In genomic region chr12:93090768-93091172, GRCh38 we compare ENCODE assay signal across 13 cellular contexts.
DNase-seq lines count a peak whose midpoint lies in the region; ATAC-seq, FAIRE-seq and TF ChIP-seq lines count a peak whose summit lies in the region.
"Had no signal": no experiment of that assay in that cellular context is flagged by ENCODE, and none has a peak within 500 bp of the region (broad histone marks: within the 10 kb centered on the region; RNA-seq: fewer than 3 reads in every experiment).

No MANE protein-coding gene starts in this region.

- no peak for TF ChIP-seq RAD21 in HCT116 (IDR thresholded peaks at IDR 0.05; ENCODE audit: low read depth)

- H3K4me3 ChIP-seq in HCT116 (replicated peaks in 1 of 2; ENCODE audit: low read depth in 1 of 2, low read length in 2 of 2) (peak overlapping the region in 1 of 2 experiments; percentile 33; a peak in 1 of 4 replicates), fibroblast of the aortic adventitia (ENCODE audit: low read depth, low read length) (no peak overlapping the region), prostate gland (no peak overlapping the region)
- H3K4me3 ChIP-seq: SK-N-MC had no signal

- no peak for TF ChIP-seq CTCF in HCT116 (IDR thresholded peaks at IDR 0.05 in 2 of 3, conservative IDR thresholded peaks at IDR 0.05 in 1 of 3; ENCODE audit: borderline replicate concordance in 1 of 3, insufficient read depth in 1 of 3, low read depth in 2 of 3, low read length in 2 of 3)
- no peak for TF ChIP-seq CTCF in fibroblast of the aortic adventitia (IDR thresholded peaks at IDR 0.05; ENCODE audit: insufficient read depth, low read length)
- TF ChIP-seq CTCF in prostate gland (IDR thresholded peaks at IDR 0.05) = no peak
- no peak for TF ChIP-seq CTCF in type B pancreatic cell (conservative IDR thresholded peaks at IDR 0.05)

- no peak overlapping the region for H3K9ac ChIP-seq in HCT116 (ENCODE audit: low read length)

- no peak overlapping the region for H3K27ac Mint-ChIP-seq in type B pancreatic cell
- H3K27ac Mint-ChIP-seq in activated CD4-positive, alpha-beta memory T cell treated with anti-CD3 and anti-CD28 coated beads, Interleukin-2, amount 10 ng/mL, durations not matched to agents 7 days and 5 days = no peak overlapping the region
- H3K27ac Mint-ChIP-seq: activated CD4-positive, alpha-beta T cell treated with anti-CD3 and anti-CD28 coated beads, Interleukin-2, amount 10 ng/mL, durations not matched to agents 7 days and 5 days; CD4-positive, alpha-beta T cell had no signal

- H3K4me1 ChIP-seq in HCT116 (ENCODE audit: control insufficient read depth in 1 of 2, insufficient read depth in 2 of 2, low read length in 2 of 2) (peaks cover 7 to 38% of the 10 kb centered on the region in 2 experiments), prostate gland (replicated peaks) (peaks cover 11% of the 10 kb centered on the region)

- H2AFZ ChIP-seq in HCT116 (ENCODE audit: low read depth, low read length, poor library complexity, severe bottlenecking) = peak overlapping the region; percentile 43

- intact Hi-C loops in HCT116 (cut with micrococcal nuclease) (loop anchor here (5.0 kb wide), 1 partner anchor 263 kb away; no protein-coding TSS in a partner anchor), prostate gland (cut with DNase I) (no loop called here)

- no peaks in the 10 kb centered on the region for H3K36me3 ChIP-seq in HCT116 (ENCODE audit: control insufficient read depth in 1 of 2, insufficient read depth in 2 of 2, low read length in 2 of 2)
- no peaks in the 10 kb centered on the region for H3K36me3 ChIP-seq in prostate gland

- POLR2A ChIA-PET in HCT116 (lab: Charles Lee) = no interaction called here
- POLR2A ChIA-PET in activated CD4-positive, alpha-beta memory T cell treated with anti-CD3 and anti-CD28 coated beads, Interleukin-2, amount 10 ng/mL, durations not matched to agents 7 days and 5 days (lab: Charles Lee) = no interaction called here

- H3K79me2 ChIP-seq in HCT116 (ENCODE audit: insufficient read depth, low read length) = no peaks in the 10 kb centered on the region

- DNase-seq in AG08395 (ENCODE audit: low spot score) (peak; percentile 29), HCT116 (ENCODE audit: low read depth, low spot score) (peak; percentile 76), fibroblast of the aortic adventitia (ENCODE audit: low read depth) (peak; percentile 78), prostate gland (ENCODE audit: low spot score) (no peak), type B pancreatic cell (ENCODE audit: extremely low spot score, unreplicated experiment) (no peak), GM12892 (ENCODE audit: insufficient read length) (no peak)
- DNase-seq in activated CD4-positive, alpha-beta memory T cell treated with anti-CD3 and anti-CD28 coated beads, Interleukin-2, amount 10 ng/mL, durations not matched to agents 7 days and 5 days = no peak
- DNase-seq: naive B cell, NCI-H510A had no signal

- H3K27me3 Mint-ChIP-seq in type B pancreatic cell = no peaks in the 10 kb centered on the region
- H3K27me3 Mint-ChIP-seq in activated CD4-positive, alpha-beta memory T cell treated with anti-CD3 and anti-CD28 coated beads, Interleukin-2, amount 10 ng/mL, durations not matched to agents 7 days and 5 days = no peaks in the 10 kb centered on the region
- H3K27me3 Mint-ChIP-seq: activated CD4-positive, alpha-beta T cell treated with anti-CD3 and anti-CD28 coated beads, Interleukin-2, amount 10 ng/mL, durations not matched to agents 7 days and 5 days; naive B cell had no signal

- peaks cover 11% of the 10 kb centered on the region for H3K9me3 Mint-ChIP-seq in type B pancreatic cell
- H3K9me3 Mint-ChIP-seq in activated CD4-positive, alpha-beta memory T cell treated with anti-CD3 and anti-CD28 coated beads, Interleukin-2, amount 10 ng/mL, durations not matched to agents 7 days and 5 days = peaks cover 4% of the 10 kb centered on the region

- H3K4me3 Mint-ChIP-seq in type B pancreatic cell = no peak overlapping the region
- H3K4me3 Mint-ChIP-seq in activated CD4-positive, alpha-beta memory T cell treated with anti-CD3 and anti-CD28 coated beads, Interleukin-2, amount 10 ng/mL, durations not matched to agents 7 days and 5 days = no peak overlapping the region
- H3K4me3 Mint-ChIP-seq: activated CD4-positive, alpha-beta T cell treated with anti-CD3 and anti-CD28 coated beads, Interleukin-2, amount 10 ng/mL, durations not matched to agents 7 days and 5 days; CD4-positive, alpha-beta T cell; naive B cell had no signal

- no peaks in the 10 kb centered on the region for H3K36me3 Mint-ChIP-seq in type B pancreatic cell
- peaks cover 4% of the 10 kb centered on the region for H3K36me3 Mint-ChIP-seq in activated CD4-positive, alpha-beta memory T cell treated with anti-CD3 and anti-CD28 coated beads, Interleukin-2, amount 10 ng/mL, durations not matched to agents 7 days and 5 days (ENCODE audit: low read depth)

- CTCF ChIA-PET in HCT116 (lab: Charles Lee) = interaction anchor here (0.7 kb wide), 1 partner anchor 8 kb away, joined by 3 read pairs; no protein-coding TSS in a partner anchor
- CTCF ChIA-PET in activated CD4-positive, alpha-beta memory T cell treated with anti-CD3 and anti-CD28 coated beads, Interleukin-2, amount 10 ng/mL, durations not matched to agents 7 days and 5 days (lab: Charles Lee) = no interaction called here

- ATAC-seq in HCT116 (peak; percentile 67), SK-N-SH treated with all-trans-retinoic acid at 6 μM for 48 hours (peak; percentile 82)

- FAIRE-seq in GM12892 (lab: Jason Lieb, UNC) = no peak

- BruUV-seq in HCT116 (replicated peaks; lab: Mats Ljungman, UMichigan) = no TSS peak

- no peaks in the 10 kb centered on the region for H4K20me1 ChIP-seq in HCT116 (ENCODE audit: insufficient read depth)

- H3K4me1 Mint-ChIP-seq in type B pancreatic cell (ENCODE audit: unreplicated experiment) = peaks cover 33% of the 10 kb centered on the region
- H3K4me1 Mint-ChIP-seq in activated CD4-positive, alpha-beta memory T cell treated with anti-CD3 and anti-CD28 coated beads, Interleukin-2, amount 10 ng/mL, durations not matched to agents 7 days and 5 days = peaks cover 19% of the 10 kb centered on the region

- no peaks in the 10 kb centered on the region for H3K27me3 ChIP-seq in HCT116 (ENCODE audit: insufficient read depth, low read length)
- H3K27me3 ChIP-seq in prostate gland (replicated peaks; ENCODE audit: insufficient read depth) = no peaks in the 10 kb centered on the region

- RAD21 ChIA-PET in HCT116 (lab: Charles Lee; ENCODE audit: low non-redundant PET in 1 of 2, low total read pairs in 2 of 2, uncharacterized antibody in 2 of 2, unreplicated experiment in 2 of 2) = no interaction called here

- peaks cover 3 to 4% of the 10 kb centered on the region in 2 experiments; a peak in 1 of 4 replicates for H3K9me3 ChIP-seq in HCT116 (ENCODE audit: control insufficient read depth in 1 of 2, insufficient read depth in 1 of 2, low read depth in 1 of 2, low read length in 2 of 2)
- no peaks in the 10 kb centered on the region for H3K9me3 ChIP-seq in prostate gland

- TF ChIP-seq POLR2A in HCT116 (IDR thresholded peaks at IDR 0.05; ENCODE audit: borderline replicate concordance, extremely low read depth, insufficient read depth, insufficient read length) (no peak), prostate gland (IDR thresholded peaks at IDR 0.05) (no peak), GM12892 (IDR thresholded peaks at IDR 0.05; ENCODE audit: low read depth, low read length) (no peak)

- H3K4me2 ChIP-seq in HCT116 (ENCODE audit: low read length) = peak overlapping the region; percentile 63

- H3K9me2 ChIP-seq in HCT116 (ENCODE audit: insufficient read depth) = no peaks in the 10 kb centered on the region

- peak overlapping the region; percentile 50; the same call in 1 of the 2 replicates for H3K27ac ChIP-seq in HCT116 (ENCODE audit: low read depth, low read length)
- no peak overlapping the region for H3K27ac ChIP-seq in prostate gland
- H3K27ac ChIP-seq: SK-N-MC had no signal

TF ChIP-seq in HCT116, 20 proteins besides CTCF, POLR2A, EP300 and RAD21:
- TF ChIP-seq FOSL1 (IDR thresholded peaks at IDR 0.05; ENCODE audit: low read depth) = peak; percentile 91
- peak; percentile 78 for TF ChIP-seq JUND (IDR thresholded peaks at IDR 0.05)
- peak; percentile 21; the same call in 1 of the 2 replicates for TF ChIP-seq CEBPB (IDR thresholded peaks at IDR 0.05; ENCODE audit: low read depth)
- TF ChIP-seq EGR1 (IDR thresholded peaks at IDR 0.05; ENCODE audit: low read depth) = no peak
- no peak for TF ChIP-seq ATF3 (IDR thresholded peaks at IDR 0.05)
- no peak; the same call in 1 of the 2 replicates for TF ChIP-seq SP1 (IDR thresholded peaks at IDR 0.05; ENCODE audit: low read depth)

TF ChIP-seq in SK-N-SH treated with all-trans-retinoic acid at 6 μM for 48 hours, 23 proteins besides CTCF, POLR2A, EP300 and RAD21 (continues in another document):
- TF ChIP-seq RARB (CRISPR knock-in tag; IDR thresholded peaks at IDR 0.05) (no peak), ESRRG (CRISPR knock-in tag; IDR thresholded peaks at IDR 0.05) (no peak), ARNTL (CRISPR knock-in tag; IDR thresholded peaks at IDR 0.05; ENCODE audit: borderline replicate concordance, low read depth) (no peak), BACH2 (CRISPR knock-in tag; IDR thresholded peaks at IDR 0.05; ENCODE audit: borderline replicate concordance) (no peak), ZNF565 (CRISPR knock-in tag; conservative IDR thresholded peaks at IDR 0.05; ENCODE audit: low read depth) (no peak), CREB5 (CRISPR knock-in tag; IDR thresholded peaks at IDR 0.05; ENCODE audit: low read depth) (no peak), PPARA (CRISPR knock-in tag; IDR thresholded peaks at IDR 0.05; ENCODE audit: borderline replicate concordance) (no peak), SNAI2 (CRISPR knock-in tag; IDR thresholded peaks at IDR 0.05) (no peak)

Comparison
In these comparisons a context has a peak if more than half of its experiments do, and no peak if none do; other contexts are left out.
1. DNase-seq: peak in AG08395 (single experiment), HCT116 (single experiment) and fibroblast of the aortic adventitia (single experiment); none in prostate gland (single experiment), type B pancreatic cell (single experiment), GM12892 (single experiment) and activated CD4-positive, alpha-beta memory T cell treated with anti-CD3 and anti-CD28 coated beads, Interleukin-2, amount 10 ng/mL, durations not matched to agents 7 days and 5 days (single experiment).